Comparison of ENCODE assay signal across 19 cellular contexts in the genomic region with DNA sequence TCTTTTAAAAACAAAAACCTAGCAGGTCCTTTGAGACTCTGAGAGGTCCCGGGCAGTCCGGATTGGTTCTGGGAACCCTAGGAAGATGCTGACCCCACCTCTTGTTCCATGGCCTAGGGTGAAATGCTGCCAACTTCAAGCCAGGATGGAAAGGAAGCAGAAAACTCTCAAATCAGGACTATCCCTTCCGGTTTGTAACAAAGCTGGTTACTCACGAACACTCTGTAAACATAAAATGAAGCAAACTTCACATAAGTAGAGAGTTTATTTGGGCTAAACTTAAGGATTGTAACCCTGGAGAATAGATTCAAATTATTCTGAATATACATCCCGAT. TPM values are rescaled to one million over a fixed set of nuclear protein-coding genes. Genes with fewer than 3 reads are reported as not detected.
"Had no signal": no experiment of that assay in that cellular context is flagged by ENCODE, and none has a peak within 500 bp of the region (broad histone marks: within the 10 kb centered on the region; RNA-seq: fewer than 3 reads in every experiment).

No MANE protein-coding gene starts in this region.

- H3K9me3 Mint-ChIP-seq: activated CD8-positive, alpha-beta T cell treated with anti-CD3 and anti-CD28 coated beads for 36 hours; activated T-cell treated with anti-CD3 and anti-CD28 coated beads, Interleukin-2, amount 50 U/mL, for 4 hours; natural killer cell; stimulated activated naive CD8-positive, alpha-beta T cell treated with anti-CD3 and anti-CD28 coated beads, Interleukin-15, amount 100 ng/mL, for 72 hours; WTC11 had no signal

- H3K36me3 ChIP-seq: prostate gland, uterus had no signal

- H3K36me3 Mint-ChIP-seq: activated naive CD8-positive, alpha-beta T cell; natural killer cell; WTC11 had no signal

- H3K4me1 ChIP-seq: prostate gland, uterus had no signal

- ATAC-seq: natural killer cell, sciatic nerve had no signal

- H3K4me1 Mint-ChIP-seq: natural killer cell had no signal

- H3K27ac Mint-ChIP-seq: natural killer cell had no signal

- H3K9me3 ChIP-seq: prostate gland, uterus had no signal

- H3K4me3 ChIP-seq: prostate gland, uterus had no signal

- DNase-seq: activated CD4-positive, alpha-beta T cell treated with anti-CD3 and anti-CD28 coated beads for 4 hours; activated CD8-positive, alpha-beta T cell treated with anti-CD3 and anti-CD28 coated beads for 36 hours; activated effector memory CD4-positive, alpha-beta T cell treated with anti-CD3 and anti-CD28 coated beads, Interleukin-2, amount 50 U/mL, for 16 hours; activated T-cell treated with anti-CD3 and anti-CD28 coated beads, Interleukin-2, amount 50 U/mL, for 4 hours; amniotic stem cell; caudate nucleus; effector CD4-positive, alpha-beta T cell; foreskin melanocyte; mesenchymal stem cell; natural killer cell; occipital lobe; stimulated activated naive CD8-positive, alpha-beta T cell treated with anti-CD3 and anti-CD28 coated beads, Interleukin-15, amount 100 ng/mL, for 72 hours; T-helper 2 cell; uterus had no signal

- H3K27ac ChIP-seq: prostate gland had no signal

- H3K4me3 Mint-ChIP-seq: activated CD8-positive, alpha-beta T cell treated with anti-CD3 and anti-CD28 coated beads for 36 hours; natural killer cell; WTC11 had no signal

- H3K27me3 ChIP-seq: uterus had no signal

- H3K27me3 Mint-ChIP-seq: activated CD8-positive, alpha-beta T cell treated with anti-CD3 and anti-CD28 coated beads for 36 hours; activated naive CD8-positive, alpha-beta T cell; stimulated activated naive CD8-positive, alpha-beta T cell treated with anti-CD3 and anti-CD28 coated beads, Interleukin-15, amount 100 ng/mL, for 72 hours had no signal

RNA-seq across cellular contexts. Expression of a gene that starts 28.0 kb away (rescaled TPM):
- total RNA-seq: fibroblast of lung, natural killer cell, occipital lobe had no signal

RNA-seq across cellular contexts. Expression of a gene that starts 30.1 kb away (rescaled TPM):
- total RNA-seq: activated CD8-positive, alpha-beta T cell treated with anti-CD3 and anti-CD28 coated beads for 36 hours; activated T-cell treated with anti-CD3 and anti-CD28 coated beads, Interleukin-2, amount 50 U/mL, for 4 hours; fibroblast of lung; natural killer cell; occipital lobe; prostate gland; uterus had no signal
